8 cellular contexts compared by ENCODE assay signal in genomic region chr18:76450912-76451421, GRCh38. TPM values are rescaled to one million over a fixed set of nuclear protein-coding genes. Genes with fewer than 3 reads are reported as not detected.
A peak's percentile ranks its signal among the peaks of the same experiment; 100 is the strongest.
DNase-seq lines count a peak whose midpoint lies in the region; ATAC-seq, FAIRE-seq and TF ChIP-seq lines count a peak whose summit lies in the region.

No MANE protein-coding gene starts in this region.

- H3K9me3 Mint-ChIP-seq in astrocyte (ENCODE audit: unreplicated experiment): no peaks in the 10 kb centered on the region

- peak overlapping the region; percentile 89 for H3K9ac ChIP-seq in astrocyte (ENCODE audit: low read length)

- no peaks in the 10 kb centered on the region for H3K9me2 ChIP-seq in hepatocyte (replicated peaks; ENCODE audit: insufficient read depth)

- H3K4me3 ChIP-seq in astrocyte (ENCODE audit: insufficient read depth, low read depth, low read length): peak overlapping the region; percentile 68
- H3K4me3 ChIP-seq in hepatocyte: peak overlapping the region; percentile 26

- ATAC-seq in GM19463 (IDR thresholded peaks at IDR 0.05; ENCODE audit: unreplicated experiment): no peak

- H3K9me3 ChIP-seq in astrocyte (ENCODE audit: insufficient read depth, low read depth, low read length) (no peaks in the 10 kb centered on the region), hepatocyte (ENCODE audit: low read depth) (no peaks in the 10 kb centered on the region)

- H3K4me1 ChIP-seq in astrocyte (ENCODE audit: insufficient read depth, low read length): peaks cover 45% of the 10 kb centered on the region
- H3K4me1 ChIP-seq in hepatocyte (ENCODE audit: insufficient read depth): peaks cover 88% of the 10 kb centered on the region

- H3K36me3 Mint-ChIP-seq in astrocyte (ENCODE audit: low read depth, unreplicated experiment): no peaks in the 10 kb centered on the region

- peaks cover 67% of the 10 kb centered on the region for H3K4me1 Mint-ChIP-seq in astrocyte (ENCODE audit: low read depth, unreplicated experiment)

- no peaks in the 10 kb centered on the region for H3K27me3 Mint-ChIP-seq in astrocyte (ENCODE audit: low read depth, unreplicated experiment)

- H3K36me3 ChIP-seq in astrocyte (ENCODE audit: insufficient read depth, low read length) (no peaks in the 10 kb centered on the region), hepatocyte (replicated peaks; ENCODE audit: insufficient read depth, low read depth) (no peaks in the 10 kb centered on the region)

- H3K4me2 ChIP-seq in astrocyte (ENCODE audit: low read length): peak overlapping the region; percentile 92
- H3K4me2 ChIP-seq in hepatocyte: peak overlapping the region; percentile 92

- H3K4me3 Mint-ChIP-seq in astrocyte (ENCODE audit: unreplicated experiment): peak overlapping the region; percentile 83

- H3K27ac Mint-ChIP-seq in astrocyte (ENCODE audit: unreplicated experiment): peak overlapping the region; percentile 97

- peaks cover 5% of the 10 kb centered on the region for H4K20me1 ChIP-seq in astrocyte (ENCODE audit: insufficient read depth, low read length)
- H4K20me1 ChIP-seq in hepatocyte (ENCODE audit: insufficient read depth, poor library complexity, severe bottlenecking): peaks cover 49% of the 10 kb centered on the region

- peak overlapping the region; percentile 90 for H3K27ac ChIP-seq in astrocyte (ENCODE audit: low read depth, low read length)
- peak overlapping the region; percentile 90 for H3K27ac ChIP-seq in hepatocyte

- H2AFZ ChIP-seq in astrocyte (ENCODE audit: low read depth, low read length) (peak overlapping the region; percentile 55), hepatocyte (peak overlapping the region; percentile 6)

- FAIRE-seq in astrocyte (lab: Jason Lieb, UNC): peak; percentile 32

- H3K27me3 ChIP-seq in astrocyte (ENCODE audit: insufficient read depth, low read length) (no peaks in the 10 kb centered on the region), hepatocyte (no peaks in the 10 kb centered on the region)

- WGBS in hepatocyte (ENCODE audit: low lambda C conversion rate, missing lambda C conversion rate): 10% methylated on average over 21 of the region's 25 CpGs

- TF ChIP-seq CTCF in astrocyte (IDR thresholded peaks at IDR 0.05; ENCODE audit: insufficient read depth, low read depth, low read length) (no peak), hepatocyte (IDR thresholded peaks at IDR 0.05; ENCODE audit: poor library complexity) (no peak)

- DNase-seq in stimulated activated CD4-positive, alpha-beta T cell treated with anti-CD3 and anti-CD28 coated beads, Interleukin-15, amount 100 ng/mL, for 24 hours: peak; percentile 39
- no peak for DNase-seq in stimulated activated CD4-positive, alpha-beta T cell treated with anti-CD3 and anti-CD28 coated beads, Interleukin-4, amount 100 ng/mL, for 1 hour
- peak; percentile 62 for DNase-seq in NCI-H1092 treated with DMSO at 0.1 percent for 48 hours (lab: John Stamatoyannopoulos, UW)
- peak; percentile 70 for DNase-seq in astrocyte (ENCODE audit: low read depth)
- peak; percentile 34 for DNase-seq in hepatocyte (ENCODE audit: low spot score)
- DNase-seq in pulmonary artery endothelial cell (ENCODE audit: low read depth, low spot score): peak; percentile 26
- DNase-seq in DMS114 treated with DMSO at 0.1 percent for 48 hours (lab: John Stamatoyannopoulos, UW; ENCODE audit: unreplicated experiment): no peak

- H3K79me2 ChIP-seq in astrocyte (ENCODE audit: insufficient read depth, low read length): peaks cover 94% of the 10 kb centered on the region
- H3K79me2 ChIP-seq in hepatocyte: peaks cover 99% of the 10 kb centered on the region

RNA-seq across cellular contexts. Expression of gene ZNF516, which starts 44.1 kb away (rescaled TPM):
- total RNA-seq in astrocyte (55.9 and 59.8 TPM in 2 replicates), hepatocyte (19.8 and 29.2 TPM in 2 replicates), pulmonary artery endothelial cell (9.3 and 10.0 TPM in 2 replicates)
- 18.2 and 22.7 TPM in 2 replicates for polyA plus RNA-seq in hepatocyte

Comparison
In these comparisons a context has a peak if more than half of its experiments do, and no peak if none do; other contexts are left out.
1. DNase-seq: peak in stimulated activated CD4-positive, alpha-beta T cell treated with anti-CD3 and anti-CD28 coated beads, Interleukin-15, amount 100 ng/mL, for 24 hours (single experiment), NCI-H1092 treated with DMSO at 0.1 percent for 48 hours (single experiment), astrocyte (single experiment), hepatocyte (single experiment) and pulmonary artery endothelial cell (single experiment); none in stimulated activated CD4-positive, alpha-beta T cell treated with anti-CD3 and anti-CD28 coated beads, Interleukin-4, amount 100 ng/mL, for 1 hour (single experiment) and DMS114 treated with DMSO at 0.1 percent for 48 hours (single experiment).